Comparison of ENCODE assay signal across 8 cellular contexts in the genomic region with DNA sequence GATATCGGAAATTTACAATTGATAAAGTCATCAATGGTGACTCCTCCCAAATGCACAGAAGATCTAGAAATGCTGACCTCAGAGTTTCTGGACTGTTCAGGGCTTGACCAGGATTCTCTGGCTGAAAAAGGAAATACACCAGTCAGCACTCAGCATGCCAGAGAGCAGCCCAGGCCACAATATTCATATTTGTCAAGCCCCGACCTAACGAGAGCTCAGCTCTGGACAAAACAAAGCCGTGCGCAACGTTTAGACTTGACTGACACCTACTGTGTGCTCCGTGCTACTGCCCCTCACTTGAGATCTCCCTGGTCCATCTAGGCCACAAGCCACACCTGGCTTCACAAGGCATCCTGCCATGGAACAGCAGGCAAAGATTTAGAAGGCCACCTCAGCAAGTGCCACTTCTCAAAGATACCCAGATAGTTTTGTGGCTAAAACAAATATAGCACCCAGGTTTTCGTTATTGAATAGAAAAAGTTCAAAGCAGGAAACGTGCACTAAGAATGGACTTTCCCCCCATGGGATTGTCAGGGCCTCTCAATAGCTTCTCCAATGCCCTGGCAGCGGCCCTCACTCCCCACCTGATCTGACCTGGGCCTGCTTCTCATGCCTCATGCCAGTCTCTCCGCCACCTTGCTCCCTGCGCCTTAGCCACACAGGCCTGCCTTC.
DNase-seq lines count a peak whose midpoint lies in the region; ATAC-seq and TF ChIP-seq lines count a peak whose summit lies in the region.
"Had no signal": no experiment of that assay in that cellular context is flagged by ENCODE, and none has a peak within 500 bp of the region (broad histone marks: within the 10 kb centered on the region; RNA-seq: fewer than 3 reads in every experiment).

No MANE protein-coding gene starts in this region.

- POLR2A ChIA-PET in PC-9 (lab: Charles Lee; ENCODE audit: unreplicated experiment), result interaction anchor here (0.7 kb wide), 1 partner anchor 179 kb away, joined by 9 read pairs; no protein-coding TSS in a partner anchor

- WGBS in esophagus squamous epithelium, 2 donors, result 72 to 87% methylated on average over 9 to 11 of the region's 12 CpGs

- no peaks in the 10 kb centered on the region for H3K9me3 ChIP-seq in PC-9 (ENCODE audit: insufficient read depth, low read depth)
- H3K9me3 ChIP-seq in esophagus squamous epithelium, result no peaks in the 10 kb centered on the region
- H3K9me3 ChIP-seq: SJSA1 had no signal

- H3K27me3 ChIP-seq in H7 (ENCODE audit: control insufficient read depth, insufficient read depth, low read length) (no peaks in the 10 kb centered on the region), PC-9 (ENCODE audit: insufficient read depth, low read depth) (no peaks in the 10 kb centered on the region), esophagus squamous epithelium (no peaks in the 10 kb centered on the region)
- H3K27me3 ChIP-seq: SJSA1 had no signal

- TF ChIP-seq CTCF in PC-9 (conservative IDR thresholded peaks at IDR 0.05) (no peak), esophagus squamous epithelium (IDR thresholded peaks at IDR 0.05) (peak in 1 of 6 experiments; percentile 8)

- H3K79me2 ChIP-seq in PC-9 (ENCODE audit: low read depth), result peaks cover 100% of the 10 kb centered on the region

- DNase-seq in H7 (peak; percentile 78), PC-9 (no peak), esophagus squamous epithelium (lab: John Stamatoyannopoulos, UW) (no peak), AG20443 (ENCODE audit: low spot score) (no peak), mesenteric fat pad (ENCODE audit: low spot score) (no peak)

- intact Hi-C loops in PC-9 (cut with micrococcal nuclease; ENCODE audit: unreplicated experiment) (no loop called here), esophagus squamous epithelium (cut with DNase I) (no loop called here)

- ATAC-seq in GM18519 (IDR thresholded peaks at IDR 0.05; ENCODE audit: low FRiP score, unreplicated experiment), result peak; percentile 63

- no peak for TF ChIP-seq POLR2A in esophagus squamous epithelium (IDR thresholded peaks at IDR 0.05)

- H3F3A ChIP-seq in PC-9 (ENCODE audit: insufficient read depth, low read depth), result peaks cover 67% of the 10 kb centered on the region

- H3K4me3 ChIP-seq in H7 (ENCODE audit: insufficient read depth, low read depth, low read length) (no peak overlapping the region), PC-9 (no peak overlapping the region), esophagus squamous epithelium (no peak overlapping the region), skin epidermis (no peak overlapping the region)
- H3K4me3 ChIP-seq: SJSA1 had no signal

- no peaks in the 10 kb centered on the region for H3K9me2 ChIP-seq in PC-9 (ENCODE audit: insufficient read depth)

- CTCF ChIA-PET in PC-9 (lab: Charles Lee), result no interaction called here

- H3K27ac ChIP-seq in PC-9 (peak overlapping the region; percentile 69), esophagus squamous epithelium (peak overlapping the region in 3 of 4 donors; percentile 24 to 73 (median 26)), skin epidermis (peak overlapping the region in 12 of 21 experiments; percentile 8 to 77 (median 46))
- H3K27ac ChIP-seq: SJSA1 had no signal

- peaks cover 81% of the 10 kb centered on the region for H3K4me1 ChIP-seq in PC-9 (replicated peaks; ENCODE audit: insufficient read depth)
- peaks cover 17 to 54% (median 21%) of the 10 kb centered on the region in 3 donors for H3K4me1 ChIP-seq in esophagus squamous epithelium

- no peak overlapping the region for H2AFZ ChIP-seq in PC-9

- BruUV-seq in PC-9 (replicated peaks; lab: Mats Ljungman, UMichigan), result no TSS peak

- no peaks in the 10 kb centered on the region for H3K36me3 ChIP-seq in H7 (replicated peaks; ENCODE audit: control insufficient read depth, insufficient read depth, low read length)
- H3K36me3 ChIP-seq in PC-9 (ENCODE audit: low read depth), result peaks cover 23% of the 10 kb centered on the region
- no peaks in the 10 kb centered on the region for H3K36me3 ChIP-seq in esophagus squamous epithelium
- H3K36me3 ChIP-seq: SJSA1 had no signal

- H4K20me1 ChIP-seq in PC-9 (ENCODE audit: insufficient read depth), result peaks cover 30% of the 10 kb centered on the region

- H3K4me2 ChIP-seq in PC-9, result peak overlapping the region; percentile 47
